ENCODE assay signal across 9 cellular contexts in the genomic region with DNA sequence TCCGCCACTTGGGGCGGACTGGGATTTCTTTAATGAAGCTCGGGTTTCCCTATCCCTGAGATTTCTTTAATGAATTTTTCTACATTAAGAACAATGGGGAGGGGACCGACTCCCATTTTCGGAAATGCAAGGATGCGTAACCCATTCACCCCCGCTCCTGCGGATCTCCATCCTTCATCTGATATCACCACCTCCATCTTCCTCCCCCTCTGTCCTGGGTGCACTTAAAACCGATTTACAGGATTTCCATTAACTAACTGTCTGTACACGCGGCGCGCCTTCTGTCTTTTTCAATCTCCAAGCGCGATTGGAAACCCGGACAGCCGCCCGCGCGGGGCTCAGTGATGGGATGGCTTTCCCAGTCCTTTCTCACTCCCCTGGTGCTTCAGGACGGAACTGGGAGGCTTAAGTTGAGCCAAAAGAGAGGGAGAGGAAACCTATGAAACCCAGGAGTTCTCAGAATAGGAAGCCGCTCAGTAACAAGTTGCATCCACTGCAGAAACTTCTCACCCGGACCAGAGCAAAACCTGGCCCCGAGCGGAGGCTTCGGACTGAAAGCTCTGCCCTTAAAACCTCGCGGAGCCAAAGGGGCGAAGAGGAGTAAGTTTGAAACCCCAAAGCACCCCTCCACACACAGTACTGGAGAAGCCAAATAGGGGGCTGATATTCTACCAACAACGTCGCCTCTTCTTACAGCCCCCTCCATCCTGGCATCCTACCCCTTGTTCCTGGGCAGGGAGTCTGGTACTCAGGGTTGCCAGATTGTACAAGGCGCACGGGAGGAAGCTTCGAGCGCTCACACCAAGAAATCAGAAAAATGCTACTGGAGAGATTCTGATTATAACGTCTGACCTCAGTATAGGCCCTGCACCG. TPM values are rescaled to one million over a fixed set of nuclear protein-coding genes. Genes with fewer than 3 reads are reported as not detected.
DNase-seq lines count a peak whose midpoint lies in the region; ATAC-seq and TF ChIP-seq lines count a peak whose summit lies in the region.
"Had no signal": no experiment of that assay in that cellular context is flagged by ENCODE, and none has a peak within 500 bp of the region (broad histone marks: within the 10 kb centered on the region; RNA-seq: fewer than 3 reads in every experiment).

No MANE protein-coding gene starts in this region.

- H3K4me3 ChIP-seq in GM08714 (ENCODE audit: low read length) (peak overlapping the region; percentile 30; the same call in 1 of the 2 replicates), WERI-Rb-1 (ENCODE audit: low read depth, low read length) (peak overlapping the region; percentile 19), psoas muscle (peak overlapping the region; percentile 68)

- peaks cover 97% of the 10 kb centered on the region for H3K27me3 ChIP-seq in WERI-Rb-1 (ENCODE audit: insufficient read depth, low read depth, severe bottlenecking)
- peaks cover 0 to 68% (median 21%) of the 10 kb centered on the region in 3 donors for H3K27me3 ChIP-seq in psoas muscle (ENCODE audit: insufficient read depth in 3 of 3, low read length in 2 of 3)

- H3K27ac ChIP-seq in WERI-Rb-1 (no peak overlapping the region), psoas muscle (peak overlapping the region; percentile 47)
- H3K27ac ChIP-seq: VCaP had no signal

- no peaks in the 10 kb centered on the region for H3K36me3 ChIP-seq in WERI-Rb-1
- no peaks in the 10 kb centered on the region for H3K36me3 ChIP-seq in psoas muscle (ENCODE audit: insufficient read depth in 1 of 2, low read depth in 1 of 2)

- TF ChIP-seq CTCF in WERI-Rb-1 (IDR thresholded peaks at IDR 0.05; ENCODE audit: low read depth, low read length) = no peak
- no peak for TF ChIP-seq CTCF in psoas muscle (IDR thresholded peaks at IDR 0.05)

- intact Hi-C loops in psoas muscle (cut with DNase I) = loop anchor here (5.0 to 10.0 kb wide), 6 partner anchors 462 to 1532 kb away; no protein-coding TSS in a partner anchor

- H3K4me1 ChIP-seq in psoas muscle = peaks cover 25% of the 10 kb centered on the region

- WGBS in psoas muscle, 3 donors = 16 to 19% (median 19%) methylated on average over 37 of the region's 37 CpGs

- DNase-seq in WERI-Rb-1 = peak; percentile 16
- DNase-seq in germinal center (ENCODE audit: low spot score) = peak; percentile 5
- peak in 1 of 2 donors; percentile 47 for DNase-seq in psoas muscle
- no peak for DNase-seq in middle frontal gyrus (ENCODE audit: extremely low spot score, low spot score)
- no peak for DNase-seq in AML-193 (lab: John Stamatoyannopoulos, UW)

- H3K9me3 ChIP-seq in WERI-Rb-1 (ENCODE audit: severe bottlenecking) (no peaks in the 10 kb centered on the region), psoas muscle (no peaks in the 10 kb centered on the region)

- peak in 1 of 4 donors; percentile 2 for ATAC-seq in psoas muscle
- ATAC-seq in HG02678 (IDR thresholded peaks at IDR 0.05; ENCODE audit: unreplicated experiment) = no peak
- ATAC-seq in GM18867 (IDR thresholded peaks at IDR 0.05; ENCODE audit: unreplicated experiment) = no peak

RNA-seq across cellular contexts. Expression of gene COL12A1, which starts 0.7 kb away (rescaled TPM):
- total RNA-seq in psoas muscle = 10 to 100 TPM in 3 of 4 donors, 1 to 10 TPM in 1; 5.9 to 23.2 (median 18.7) TPM
- polyA plus RNA-seq in psoas muscle = 1 to 10 TPM; 2.7 to 5.4 (median 4.6) TPM

RNA-seq across cellular contexts. Expression of gene COX7A2, which starts 37.0 kb away (rescaled TPM):
- total RNA-seq in psoas muscle = 100 to 1,000 TPM; 224 to 466 (median 320) TPM
- 100 to 1,000 TPM; 324 to 404 (median 372) TPM for polyA plus RNA-seq in psoas muscle

Comparison
In these comparisons a context has a peak if more than half of its experiments do, and no peak if none do; other contexts are left out.
1. DNase-seq: peak in WERI-Rb-1 (single experiment) and germinal center (single experiment); none in middle frontal gyrus (single experiment) and AML-193 (0 of 2).
2. Peak in every context shown above with its lines, with median percentiles within 50 percentile points of each other: H3K4me3 ChIP-seq.